In the genomic region with DNA sequence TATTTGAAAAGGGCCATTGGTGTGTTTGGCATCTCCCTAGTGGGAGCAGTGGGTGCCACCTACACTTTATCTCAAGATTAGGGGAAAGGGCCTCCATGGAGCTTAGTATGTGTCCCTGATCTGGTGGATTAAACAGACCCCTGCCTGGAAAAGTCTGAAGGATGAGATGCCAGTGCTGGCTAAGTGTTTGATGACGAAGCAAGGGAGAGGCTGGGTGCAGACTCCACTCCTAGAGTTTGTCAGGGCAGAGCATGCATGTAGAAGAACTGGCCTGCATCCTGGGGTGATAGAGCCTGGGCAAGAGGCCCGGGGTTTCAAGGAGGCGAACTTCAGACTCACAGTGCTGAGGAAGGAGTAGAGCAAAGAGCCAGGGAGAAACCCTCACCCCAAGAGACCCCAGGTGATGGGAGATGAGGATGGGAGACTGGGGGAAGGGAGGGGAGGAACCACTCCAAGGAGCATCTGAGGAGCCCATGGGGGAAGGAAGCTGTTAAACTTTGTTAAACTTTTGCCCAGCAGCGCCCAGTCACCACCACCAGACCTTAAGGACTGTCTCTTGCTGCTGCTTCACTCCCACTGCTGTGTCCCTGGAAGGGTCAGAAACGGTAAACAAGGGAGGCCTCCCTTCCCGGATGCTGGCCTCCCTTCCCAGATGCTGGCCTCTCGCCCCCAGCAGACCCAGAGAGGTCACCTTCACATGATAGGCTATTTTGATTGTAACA, we compare ENCODE assay signal across 10 cellular contexts.
DNase-seq lines count a peak whose midpoint lies in the region; ATAC-seq and TF ChIP-seq lines count a peak whose summit lies in the region.
"Had no signal": no experiment of that assay in that cellular context is flagged by ENCODE, and none has a peak within 500 bp of the region (broad histone marks: within the 10 kb centered on the region; RNA-seq: fewer than 3 reads in every experiment).

No MANE protein-coding gene starts in this region.

- peak overlapping the region; percentile 44 to 94 (median 83) for H3K4me2 ChIP-seq in BLaER1 treated with 17β-estradiol and CSF1 and Interleukin-3, amounts not matched to agents 10 nM and 100 nM

- no peaks in the 10 kb centered on the region for H3K27me3 Mint-ChIP-seq in central memory CD8-positive, alpha-beta T cell
- H3K27me3 Mint-ChIP-seq in naive thymus-derived CD4-positive, alpha-beta T cell, result peaks cover 0 to 5% (median 0%) of the 10 kb centered on the region in 5 donors

- ATAC-seq in HG03571 (IDR thresholded peaks at IDR 0.05; ENCODE audit: unreplicated experiment) (peak; percentile 12), left colon (no peak)
- no peak for ATAC-seq in central memory CD8-positive, alpha-beta T cell (replicated peaks; ENCODE audit: extremely low read depth, poor library complexity, severe bottlenecking)
- peak; percentile 47 for ATAC-seq in naive thymus-derived CD4-positive, alpha-beta T cell

- no peaks in the 10 kb centered on the region for H4K20me1 ChIP-seq in BLaER1 treated with 17β-estradiol and CSF1 and Interleukin-3, amounts not matched to agents 10 nM and 100 nM

- CTCF ChIA-PET in naive thymus-derived CD4-positive, alpha-beta T cell (lab: Charles Lee), result no interaction called here

- no peaks in the 10 kb centered on the region for H3K9me3 ChIP-seq in BLaER1 treated with 17β-estradiol and CSF1 and Interleukin-3, amounts not matched to agents 10 nM and 100 nM (replicated peaks in 1 of 11)
- H3K9me3 ChIP-seq in naive thymus-derived CD4-positive, alpha-beta T cell (ENCODE audit: control insufficient read depth in 2 of 3, low read length in 3 of 3), result no peaks in the 10 kb centered on the region

- peak overlapping the region; percentile 44 to 74 (median 65) for H3K9ac ChIP-seq in BLaER1 treated with 17β-estradiol and CSF1 and Interleukin-3, amounts not matched to agents 10 nM and 100 nM

- H3K4me3 Mint-ChIP-seq in central memory CD8-positive, alpha-beta T cell, result no peak overlapping the region
- H3K4me3 Mint-ChIP-seq in naive thymus-derived CD4-positive, alpha-beta T cell, result no peak overlapping the region

- intact Hi-C loops in naive thymus-derived CD4-positive, alpha-beta T cell (cut with micrococcal nuclease), result no loop called here
- intact Hi-C loops in left colon (cut with DNase I, micrococcal nuclease), result no loop called here

- peak overlapping the region; percentile 92 for H3K27ac Mint-ChIP-seq in central memory CD8-positive, alpha-beta T cell (ENCODE audit: low read depth)
- H3K27ac Mint-ChIP-seq in naive thymus-derived CD4-positive, alpha-beta T cell, result peak overlapping the region in 5 of 9 donors; percentile 10 to 72 (median 38)

- no peaks in the 10 kb centered on the region for H3K9me3 Mint-ChIP-seq in central memory CD8-positive, alpha-beta T cell
- peaks cover 0 to 15% (median 2%) of the 10 kb centered on the region in 11 donors for H3K9me3 Mint-ChIP-seq in naive thymus-derived CD4-positive, alpha-beta T cell
- H3K9me3 Mint-ChIP-seq: activated T-helper 2 cell treated with anti-CD3 and anti-CD28 coated beads, Interferon-gamma antibody, Interleukin-2, Interleukin-4, amounts not matched to agents 10 μg/mL and 5 μg/mL and 100 μg/mL, durations not matched to agents 14 hours and 24 hours and 36 hours had no signal

- H3K36me3 ChIP-seq in BLaER1 treated with 17β-estradiol and CSF1 and Interleukin-3, amounts not matched to agents 10 nM and 100 nM, result peaks cover 7 to 35% (median 26%) of the 10 kb centered on the region in 11 experiments
- peaks cover 0 to 15% (median 0%) of the 10 kb centered on the region in 3 experiments for H3K36me3 ChIP-seq in naive thymus-derived CD4-positive, alpha-beta T cell (ENCODE audit: control insufficient read depth in 2 of 3, insufficient read depth in 3 of 3, low read length in 3 of 3)

- H3K27me3 ChIP-seq in BLaER1 treated with 17β-estradiol and CSF1 and Interleukin-3, amounts not matched to agents 10 nM and 100 nM, result no peaks in the 10 kb centered on the region
- no peaks in the 10 kb centered on the region for H3K27me3 ChIP-seq in naive thymus-derived CD4-positive, alpha-beta T cell (ENCODE audit: control insufficient read depth in 2 of 2, insufficient read depth in 2 of 2, low read length in 2 of 2)

- H3K4me1 ChIP-seq in BLaER1 treated with 17β-estradiol and CSF1 and Interleukin-3, amounts not matched to agents 10 nM and 100 nM, result peaks cover 25 to 82% (median 59%) of the 10 kb centered on the region in 10 experiments
- H3K4me1 ChIP-seq in naive thymus-derived CD4-positive, alpha-beta T cell (ENCODE audit: control insufficient read depth in 2 of 2, insufficient read depth in 2 of 2, low read length in 2 of 2), result peaks cover 0 to 29% of the 10 kb centered on the region in 2 donors

- in situ Hi-C loops in GM13977 (cut with MboI; ENCODE audit: low pct_unique_long_range_greater_than_20kb, low sequenced_read_pairs, unreplicated experiment), result no loop called here

- peak overlapping the region; percentile 77 to 91 (median 84) for H3K27ac ChIP-seq in BLaER1 treated with 17β-estradiol and CSF1 and Interleukin-3, amounts not matched to agents 10 nM and 100 nM
- H3K27ac ChIP-seq in naive thymus-derived CD4-positive, alpha-beta T cell (ENCODE audit: low read depth, low read length), result no peak overlapping the region

- no peak for DNase-seq in central memory CD8-positive, alpha-beta T cell (ENCODE audit: low spot score in 2 of 2)
- DNase-seq in naive thymus-derived CD4-positive, alpha-beta T cell, result no peak
- DNase-seq in NK-92 (lab: John Stamatoyannopoulos, UW; ENCODE audit: unreplicated experiment) (no peak), NCI-H128 (lab: John Stamatoyannopoulos, UW; ENCODE audit: unreplicated experiment) (no peak), left colon (no peak), GM13977 (ENCODE audit: low spot score) (no peak)
- DNase-seq: glutamatergic neuron had no signal

- H3K36me3 Mint-ChIP-seq in central memory CD8-positive, alpha-beta T cell (ENCODE audit: insufficient read depth), result peaks cover 3% of the 10 kb centered on the region
- H3K36me3 Mint-ChIP-seq in naive thymus-derived CD4-positive, alpha-beta T cell, result peaks cover 4 to 23% (median 15%) of the 10 kb centered on the region in 5 donors

- H3K4me3 ChIP-seq in BLaER1 treated with 17β-estradiol and CSF1 and Interleukin-3, amounts not matched to agents 10 nM and 100 nM, result peak overlapping the region in 2 of 10 experiments; percentile 1 to 15; a peak in 2 of 20 replicates
- H3K4me3 ChIP-seq in naive thymus-derived CD4-positive, alpha-beta T cell (ENCODE audit: low read length), result no peak overlapping the region

- no peak for TF ChIP-seq CTCF in GM13977 (IDR thresholded peaks at IDR 0.05; ENCODE audit: extremely low read depth, insufficient read depth, missing control alignments)

- POLR2A ChIA-PET in naive thymus-derived CD4-positive, alpha-beta T cell (lab: Charles Lee), result no interaction called here

- H3K4me1 Mint-ChIP-seq in central memory CD8-positive, alpha-beta T cell, result peaks cover 34% of the 10 kb centered on the region
- peaks cover 13 to 38% (median 22%) of the 10 kb centered on the region in 7 donors for H3K4me1 Mint-ChIP-seq in naive thymus-derived CD4-positive, alpha-beta T cell

Comparison
In these comparisons a context has a peak if more than half of its experiments do, and no peak if none do; other contexts are left out.
1. ATAC-seq: peak in HG03571 (single experiment) and naive thymus-derived CD4-positive, alpha-beta T cell (single experiment); none in central memory CD8-positive, alpha-beta T cell (single experiment) and left colon (single experiment).